In the genomic region with DNA sequence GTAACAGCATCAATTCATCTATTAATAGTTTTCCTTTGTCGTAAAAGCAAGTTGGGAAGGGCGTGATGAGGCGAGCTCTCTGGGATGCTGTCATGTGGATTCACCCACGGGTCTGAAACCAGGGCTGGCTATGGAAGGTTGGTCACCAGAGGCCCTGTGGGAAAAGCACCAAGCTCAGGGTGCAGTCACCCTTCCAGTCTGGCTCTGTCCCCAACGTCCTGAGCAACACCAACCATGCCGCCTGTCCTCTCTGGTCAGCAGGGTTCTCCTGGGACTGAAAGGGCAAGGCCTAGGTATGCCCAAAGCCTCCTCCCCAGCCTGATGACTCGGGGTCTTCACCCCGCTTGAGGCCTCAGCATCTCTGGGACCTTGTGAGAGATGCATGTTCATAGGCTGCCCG, we compare ENCODE assay signal across 16 cellular contexts.
DNase-seq lines count a peak whose midpoint lies in the region; ATAC-seq, FAIRE-seq and TF ChIP-seq lines count a peak whose summit lies in the region.
"Had no signal": no experiment of that assay in that cellular context is flagged by ENCODE, and none has a peak within 500 bp of the region (broad histone marks: within the 10 kb centered on the region; RNA-seq: fewer than 3 reads in every experiment).

No MANE protein-coding gene starts in this region.

- peak overlapping the region in 1 of 2 experiments; percentile 14 for H3K18ac ChIP-seq in mesenchymal stem cell (ENCODE audit: low read depth in 1 of 2, low read length in 2 of 2)

- BruUV-seq in PC-9 (replicated peaks; lab: Mats Ljungman, UMichigan), result no TSS peak

- no peak for FAIRE-seq in HTR-8/SVneo (lab: Jason Lieb, UNC)

- peaks cover 4% of the 10 kb centered on the region; the same call in 1 of the 2 replicates for H3F3A ChIP-seq in GM23338 (replicated peaks; ENCODE audit: low read depth)
- H3F3A ChIP-seq in PC-9 (ENCODE audit: insufficient read depth, low read depth), result peaks cover 15% of the 10 kb centered on the region

- CTCF ChIA-PET in PC-9 (lab: Charles Lee), result no interaction called here
- CTCF ChIA-PET in activated CD4-positive, alpha-beta memory T cell treated with anti-CD3 and anti-CD28 coated beads, Interleukin-2, amount 10 ng/mL, durations not matched to agents 7 days and 5 days (lab: Charles Lee), result no interaction called here

- no peak overlapping the region for H2BK120ac ChIP-seq in mesenchymal stem cell (ENCODE audit: low read depth, low read length)

- no peak for TF ChIP-seq CTCF in GM23338 (conservative IDR thresholded peaks at IDR 0.05; ENCODE audit: low read depth in 2 of 2)
- TF ChIP-seq CTCF in PC-9 (conservative IDR thresholded peaks at IDR 0.05), result no peak
- TF ChIP-seq CTCF in type B pancreatic cell (conservative IDR thresholded peaks at IDR 0.05), result no peak

- peak overlapping the region; percentile 19 for H4K8ac ChIP-seq in mesenchymal stem cell (ENCODE audit: low read length)

- H3K27me3 Mint-ChIP-seq in GM23338 (ENCODE audit: insufficient read depth, low read depth, poor library complexity), result peaks cover 16% of the 10 kb centered on the region
- peaks cover 47% of the 10 kb centered on the region for H3K27me3 Mint-ChIP-seq in type B pancreatic cell
- peaks cover 2% of the 10 kb centered on the region for H3K27me3 Mint-ChIP-seq in activated CD4-positive, alpha-beta memory T cell treated with anti-CD3 and anti-CD28 coated beads, Interleukin-2, amount 10 ng/mL, durations not matched to agents 7 days and 5 days

- H2AFZ ChIP-seq in GM23338, result no peak overlapping the region
- no peak overlapping the region for H2AFZ ChIP-seq in PC-9
- no peak overlapping the region for H2AFZ ChIP-seq in mesenchymal stem cell (ENCODE audit: low read depth, low read length)

- H3K9me3 Mint-ChIP-seq in GM23338 (no peaks in the 10 kb centered on the region; the same call in 2 of the 3 replicates), type B pancreatic cell (no peaks in the 10 kb centered on the region)
- peaks cover 2% of the 10 kb centered on the region for H3K9me3 Mint-ChIP-seq in activated CD4-positive, alpha-beta memory T cell treated with anti-CD3 and anti-CD28 coated beads, Interleukin-2, amount 10 ng/mL, durations not matched to agents 7 days and 5 days

- 88% methylated on average over 9 of the region's 9 CpGs for WGBS in mesenchymal stem cell

- H3K4me1 ChIP-seq in GM23338 (ENCODE audit: insufficient read depth) (peaks cover 42% of the 10 kb centered on the region), PC-9 (replicated peaks; ENCODE audit: insufficient read depth) (peaks cover 28% of the 10 kb centered on the region), mesenchymal stem cell (ENCODE audit: control insufficient read depth, insufficient read depth, low read depth, low read length) (peaks cover 19% of the 10 kb centered on the region)

- peak overlapping the region in 1 of 2 experiments; percentile 38 for H3K14ac ChIP-seq in mesenchymal stem cell (ENCODE audit: low read length in 2 of 2)

- H3K4me3 ChIP-seq in GM23338 (no peak overlapping the region), PC-9 (no peak overlapping the region), mesenchymal stem cell (ENCODE audit: insufficient read depth in 1 of 2, low read depth in 1 of 2, low read length in 2 of 2) (no peak overlapping the region)
- H3K4me3 ChIP-seq: SJCRH30 had no signal

- no peaks in the 10 kb centered on the region for H3K9me3 ChIP-seq in PC-9 (ENCODE audit: insufficient read depth, low read depth)
- H3K9me3 ChIP-seq in mesenchymal stem cell (ENCODE audit: control insufficient read depth, low read length), result no peaks in the 10 kb centered on the region
- H3K9me3 ChIP-seq: SJCRH30 had no signal

- H3K9me2 ChIP-seq in GM23338 (ENCODE audit: insufficient read depth) (no peaks in the 10 kb centered on the region), PC-9 (ENCODE audit: insufficient read depth) (no peaks in the 10 kb centered on the region)

- H3K27ac Mint-ChIP-seq in GM23338 (no peak overlapping the region), type B pancreatic cell (no peak overlapping the region)
- H3K27ac Mint-ChIP-seq in activated CD4-positive, alpha-beta memory T cell treated with anti-CD3 and anti-CD28 coated beads, Interleukin-2, amount 10 ng/mL, durations not matched to agents 7 days and 5 days, result no peak overlapping the region
- H3K27ac Mint-ChIP-seq: CD8-positive, alpha-beta memory T cell had no signal

- no peak overlapping the region for H2BK15ac ChIP-seq in mesenchymal stem cell (ENCODE audit: low read depth, poor library complexity, severe bottlenecking)

- H4K20me1 ChIP-seq in GM23338 (replicated peaks; ENCODE audit: insufficient read depth) (no peaks in the 10 kb centered on the region), PC-9 (ENCODE audit: insufficient read depth) (no peaks in the 10 kb centered on the region)

- H4K91ac ChIP-seq in mesenchymal stem cell (ENCODE audit: low read length), result no peak overlapping the region

- H3K27ac ChIP-seq in GM23338 (ENCODE audit: low read depth) (no peak overlapping the region), PC-9 (peak overlapping the region; percentile 97), mesenchymal stem cell (ENCODE audit: low read length, poor library complexity, severe bottlenecking) (no peak overlapping the region)
- H3K27ac ChIP-seq: SJCRH30 had no signal

- no peak for DNase-seq in GM23338 (ENCODE audit: low spot score)
- DNase-seq in PC-9, result no peak
- DNase-seq in mesenchymal stem cell, result no peak
- DNase-seq in type B pancreatic cell (ENCODE audit: extremely low spot score, unreplicated experiment), result no peak
- DNase-seq in HTR-8/SVneo (ENCODE audit: insufficient read length, low spot score), result no peak
- DNase-seq in activated CD4-positive, alpha-beta memory T cell treated with anti-CD3 and anti-CD28 coated beads, Interleukin-2, amount 10 ng/mL, durations not matched to agents 7 days and 5 days, result no peak
- no peak for DNase-seq in NCI-H1105 treated with DMSO at 0.1 percent for 48 hours (lab: John Stamatoyannopoulos, UW)
- DNase-seq: CD8-positive, alpha-beta memory T cell; GOT3; NCI-H1048; NCI-H1436 treated with DMSO at 0.1 percent for 48 hours; NCI-H2029 treated with DMSO at 0.1 percent for 48 hours; NCI-H2171; SW 1271 had no signal

- ATAC-seq in GM23338, result no peak
- ATAC-seq: Panc1 had no signal

- H3K79me2 ChIP-seq in GM23338 (replicated peaks; ENCODE audit: insufficient read depth) (no peaks in the 10 kb centered on the region), PC-9 (ENCODE audit: low read depth) (no peaks in the 10 kb centered on the region)

- H3K4me1 Mint-ChIP-seq in GM23338 (peaks cover 56% of the 10 kb centered on the region), type B pancreatic cell (ENCODE audit: unreplicated experiment) (peaks cover 71% of the 10 kb centered on the region)
- H3K4me1 Mint-ChIP-seq in activated CD4-positive, alpha-beta memory T cell treated with anti-CD3 and anti-CD28 coated beads, Interleukin-2, amount 10 ng/mL, durations not matched to agents 7 days and 5 days, result peaks cover 21% of the 10 kb centered on the region

- intact Hi-C loops in PC-9 (cut with micrococcal nuclease; ENCODE audit: unreplicated experiment), result no loop called here

- no peak overlapping the region for H2BK5ac ChIP-seq in mesenchymal stem cell (ENCODE audit: low read depth, low read length, poor library complexity, severe bottlenecking)

- H3K23ac ChIP-seq in mesenchymal stem cell (ENCODE audit: low read length in 2 of 2), result no peak overlapping the region

- H3K4me3 Mint-ChIP-seq in GM23338 (no peak overlapping the region), type B pancreatic cell (peak overlapping the region; percentile 55)
- no peak overlapping the region for H3K4me3 Mint-ChIP-seq in activated CD4-positive, alpha-beta memory T cell treated with anti-CD3 and anti-CD28 coated beads, Interleukin-2, amount 10 ng/mL, durations not matched to agents 7 days and 5 days

- H3K36me3 Mint-ChIP-seq in GM23338 (ENCODE audit: low read depth), result no peaks in the 10 kb centered on the region
- peaks cover 5% of the 10 kb centered on the region for H3K36me3 Mint-ChIP-seq in type B pancreatic cell
- peaks cover under 1% of the 10 kb centered on the region for H3K36me3 Mint-ChIP-seq in activated CD4-positive, alpha-beta memory T cell treated with anti-CD3 and anti-CD28 coated beads, Interleukin-2, amount 10 ng/mL, durations not matched to agents 7 days and 5 days (ENCODE audit: low read depth)

- H3K36me3 ChIP-seq in GM23338 (ENCODE audit: insufficient read depth) (no peaks in the 10 kb centered on the region), PC-9 (ENCODE audit: low read depth) (no peaks in the 10 kb centered on the region), mesenchymal stem cell (ENCODE audit: control insufficient read depth in 1 of 2, insufficient read depth in 2 of 2, low read depth in 1 of 2, low read length in 2 of 2) (no peaks in the 10 kb centered on the region)
- H3K36me3 ChIP-seq: SJCRH30 had no signal

- POLR2A ChIA-PET in PC-9 (lab: Charles Lee; ENCODE audit: unreplicated experiment), result no interaction called here
- POLR2A ChIA-PET in activated CD4-positive, alpha-beta memory T cell treated with anti-CD3 and anti-CD28 coated beads, Interleukin-2, amount 10 ng/mL, durations not matched to agents 7 days and 5 days (lab: Charles Lee), result no interaction called here

- no peak overlapping the region for H2AK5ac ChIP-seq in mesenchymal stem cell (ENCODE audit: low read length, severe bottlenecking)

- H3K27me3 ChIP-seq in GM23338 (ENCODE audit: insufficient read depth) (peaks cover 4% of the 10 kb centered on the region; the same call in 1 of the 2 replicates), PC-9 (ENCODE audit: insufficient read depth, low read depth) (no peaks in the 10 kb centered on the region), mesenchymal stem cell (ENCODE audit: control insufficient read depth in 1 of 2, insufficient read depth in 1 of 2, low read length in 2 of 2) (peaks cover under 1 to 5% of the 10 kb centered on the region in 2 experiments)
- H3K27me3 ChIP-seq: SJCRH30 had no signal

- H3K4me2 ChIP-seq in GM23338, result peak overlapping the region; percentile 57; the same call in 1 of the 2 replicates
- peak overlapping the region; percentile 79; the same call in 1 of the 2 replicates for H3K4me2 ChIP-seq in PC-9
- no peak overlapping the region for H3K4me2 ChIP-seq in mesenchymal stem cell (ENCODE audit: low read length, poor library complexity, severe bottlenecking)

- no peaks in the 10 kb centered on the region for H3K79me1 ChIP-seq in mesenchymal stem cell (replicated peaks; ENCODE audit: low read length, poor library complexity, severe bottlenecking)

- H3K9ac ChIP-seq in mesenchymal stem cell (ENCODE audit: low read length), result no peak overlapping the region

- no peak overlapping the region for H3K4ac ChIP-seq in mesenchymal stem cell (ENCODE audit: low read depth in 1 of 2, low read length in 2 of 2)

- peak overlapping the region in 1 of 2 experiments; percentile 70 for H2BK12ac ChIP-seq in mesenchymal stem cell (ENCODE audit: low read length in 2 of 2)

TF ChIP-seq in GM23338, 12 proteins besides CTCF, POLR2A, EP300 and RAD21 (continues in another document):
- TF ChIP-seq NANOG (IDR thresholded peaks at IDR 0.05; ENCODE audit: borderline replicate concordance) (no peak), CREB1 (CRISPR knock-in tag; IDR thresholded peaks at IDR 0.05; ENCODE audit: low read depth) (no peak)
